In the genomic region with DNA sequence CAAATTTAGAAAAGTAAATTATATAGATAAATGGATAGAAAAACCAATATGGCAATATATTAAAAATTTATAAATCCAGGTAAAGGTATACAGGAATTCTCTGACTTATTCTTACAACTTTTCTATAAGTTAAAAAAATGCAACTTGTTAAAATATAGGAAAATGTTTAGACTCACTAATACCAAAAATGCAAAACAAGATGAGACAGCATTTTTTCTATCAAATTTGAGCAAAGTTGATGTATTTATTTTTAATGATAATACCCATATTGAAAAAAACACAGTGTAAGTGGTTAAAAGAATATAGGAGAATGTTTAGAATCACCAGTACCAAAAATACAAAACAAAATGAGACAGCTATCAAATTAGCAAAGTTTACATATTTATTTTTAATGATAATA, we compare ENCODE assay signal across 29 cellular contexts.
"Had no signal": no experiment of that assay in that cellular context is flagged by ENCODE, and none has a peak within 500 bp of the region (broad histone marks: within the 10 kb centered on the region; RNA-seq: fewer than 3 reads in every experiment).

No MANE protein-coding gene starts in this region.

- H3K27ac ChIP-seq: left lung, pancreas, prostate gland, sigmoid colon, tibial nerve, uterus had no signal

- H3K27me3 ChIP-seq: left lung, pancreas, sigmoid colon, tibial nerve, uterus had no signal

- H3K36me3 Mint-ChIP-seq: mesothelial cell of epicardium; natural killer cell treated with Interleukin-12 subunit alpha and Interleukin-12 subunit beta and Interleukin-15 and Interleukin-18, amount 100 ng/mL, for 72 hours; type B pancreatic cell had no signal

- H3K4me1 Mint-ChIP-seq: immature natural killer cell; mesothelial cell of epicardium; naive B cell; stimulated activated memory B cell treated with anti-CD40 and anti-IgM and Interleukin-4, amounts not matched to agents 10 μg/mL and 1 μg/mL and 100 μg/mL, for 72 hours had no signal

- H3K9me3 Mint-ChIP-seq: immature natural killer cell; naive B cell; natural killer cell treated with Interleukin-12 subunit alpha and Interleukin-12 subunit beta and Interleukin-15 and Interleukin-18, amount 100 ng/mL, for 72 hours; stimulated activated memory B cell treated with anti-CD40 and anti-IgM and Interleukin-4, amounts not matched to agents 10 μg/mL and 1 μg/mL and 100 μg/mL, for 72 hours; stimulated activated naive CD8-positive, alpha-beta T cell treated with anti-CD3 and anti-CD28 coated beads, Interleukin-15, amount 100 ng/mL, for 72 hours; type B pancreatic cell had no signal

- H3K4me1 ChIP-seq: left lung, pancreas, prostate gland, sigmoid colon, tibial nerve, uterus had no signal

- H3K27ac Mint-ChIP-seq: immature natural killer cell; mesothelial cell of epicardium; naive B cell; natural killer cell treated with Interleukin-12 subunit alpha and Interleukin-12 subunit beta and Interleukin-15 and Interleukin-18, amount 100 ng/mL, for 72 hours; stimulated activated memory B cell treated with anti-CD40 and anti-IgM and Interleukin-4, amounts not matched to agents 10 μg/mL and 1 μg/mL and 100 μg/mL, for 72 hours; stimulated activated naive CD8-positive, alpha-beta T cell treated with anti-CD3 and anti-CD28 coated beads, Interleukin-15, amount 100 ng/mL, for 72 hours; type B pancreatic cell had no signal

- DNase-seq: hypothalamus; immature natural killer cell; kidney; left colon; left lung; mesendoderm; naive B cell; nucleus accumbens; pancreas; posterior cingulate gyrus; retina; right cardiac atrium; sigmoid colon; stimulated activated CD4-positive, alpha-beta T cell treated with anti-CD3 and anti-CD28 coated beads, Interleukin-1b, Interleukin-23, amount 100 ng/mL, for 48 hours; stimulated activated CD4-positive, alpha-beta T cell treated with anti-CD3 and anti-CD28 coated beads, Interleukin-2, amount 100 ng/mL, for 48 hours; stimulated activated CD4-positive, alpha-beta T cell treated with anti-CD3 and anti-CD28 coated beads, Interleukin-4, amount 100 ng/mL, for 4 hours; stimulated activated CD8-positive, alpha-beta memory T cell treated with anti-CD3 and anti-CD28 coated beads, Interleukin-4, amount 100 ng/mL, for 48 hours; stimulated activated naive CD4-positive, alpha-beta T cell treated with Interleukin-2 at 50 U/mL for 16 hours; stimulated activated naive CD8-positive, alpha-beta T cell treated with anti-CD3 and anti-CD28 coated beads, Interleukin-15, amount 100 ng/mL, for 72 hours; substantia nigra; uterus had no signal

- H3K4me2 ChIP-seq: smooth muscle cell had no signal

- H3K36me3 ChIP-seq: left lung, pancreas, prostate gland, uterus had no signal

- FAIRE-seq: kidney, pancreas had no signal

- H3K4me3 Mint-ChIP-seq: immature natural killer cell; mesothelial cell of epicardium; naive B cell; natural killer cell treated with Interleukin-12 subunit alpha and Interleukin-12 subunit beta and Interleukin-15 and Interleukin-18, amount 100 ng/mL, for 72 hours; stimulated activated memory B cell treated with anti-CD40 and anti-IgM and Interleukin-4, amounts not matched to agents 10 μg/mL and 1 μg/mL and 100 μg/mL, for 72 hours; stimulated activated naive CD8-positive, alpha-beta T cell treated with anti-CD3 and anti-CD28 coated beads, Interleukin-15, amount 100 ng/mL, for 72 hours; type B pancreatic cell had no signal

- ATAC-seq: left colon; left lung; natural killer cell treated with Interleukin-12 subunit alpha and Interleukin-12 subunit beta and Interleukin-15 and Interleukin-18, amount 100 ng/mL, for 72 hours; pancreas; right cardiac atrium; stimulated activated memory B cell treated with anti-CD40 and anti-IgM and Interleukin-4, amounts not matched to agents 10 μg/mL and 1 μg/mL and 100 μg/mL, for 72 hours; stimulated activated naive CD8-positive, alpha-beta T cell treated with anti-CD3 and anti-CD28 coated beads, Interleukin-15, amount 100 ng/mL, for 72 hours had no signal

- H3K27me3 Mint-ChIP-seq: naive B cell; natural killer cell treated with Interleukin-12 subunit alpha and Interleukin-12 subunit beta and Interleukin-15 and Interleukin-18, amount 100 ng/mL, for 72 hours; stimulated activated memory B cell treated with anti-CD40 and anti-IgM and Interleukin-4, amounts not matched to agents 10 μg/mL and 1 μg/mL and 100 μg/mL, for 72 hours; stimulated activated naive CD8-positive, alpha-beta T cell treated with anti-CD3 and anti-CD28 coated beads, Interleukin-15, amount 100 ng/mL, for 72 hours; type B pancreatic cell had no signal

- H3K4me3 ChIP-seq: left lung, lung, pancreas, prostate gland, sigmoid colon, smooth muscle cell, tibial nerve, uterus had no signal

- H3K9me3 ChIP-seq: left lung, pancreas, prostate gland, sigmoid colon, tibial nerve, uterus had no signal
